24 cellular contexts compared by ENCODE assay signal in the genomic region with DNA sequence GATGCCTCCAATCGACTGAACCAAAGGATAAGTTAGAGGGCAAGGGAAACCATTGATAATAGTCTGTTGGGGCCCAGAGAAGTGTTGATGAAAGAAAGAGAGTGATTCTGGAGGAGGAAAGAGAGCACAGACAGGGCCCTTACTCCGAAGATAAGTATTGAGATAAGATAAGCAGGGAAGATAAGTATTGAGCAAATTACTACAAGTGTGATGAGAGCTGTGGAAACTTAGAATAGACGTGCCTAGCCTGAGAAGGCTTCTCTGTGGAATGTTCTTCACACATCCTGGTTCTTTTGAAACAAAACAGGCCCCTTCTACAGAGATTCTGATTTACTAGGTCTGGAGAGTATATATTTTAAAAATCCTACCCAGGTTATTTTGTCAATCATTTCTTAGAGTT.
"Had no signal": no experiment of that assay in that cellular context is flagged by ENCODE, and none has a peak within 500 bp of the region (broad histone marks: within the 10 kb centered on the region; RNA-seq: fewer than 3 reads in every experiment).

No MANE protein-coding gene starts in this region.

- H3K36me3 ChIP-seq: esophagus muscularis mucosa, gastrocnemius medialis, left lung, lower lobe of right lung, prostate gland, right lobe of liver, spleen, tibial nerve had no signal

- DNase-seq: cortex of kidney; dorsolateral prefrontal cortex; effector CD8-positive, alpha-beta T cell; gastrocnemius medialis; immature natural killer cell; left lung; lower lobe of right lung; naive thymus-derived CD4-positive, alpha-beta T cell; nephron progenitor cell; retina; right lobe of liver; spleen; stimulated activated CD4-positive, alpha-beta T cell treated with anti-CD3 and anti-CD28 coated beads, Interleukin-15, amount 100 ng/mL, for 24 hours; stimulated activated CD4-positive, alpha-beta T cell treated with anti-CD3 and anti-CD28 coated beads, Interleukin-1b, Interleukin-23, amount 100 ng/mL, for 48 hours; stimulated activated CD4-positive, alpha-beta T cell treated with anti-CD3 and anti-CD28 coated beads, Interleukin-4, amount 100 ng/mL, for 24 hours; testis had no signal

- H2AFZ ChIP-seq: parathyroid adenoma had no signal

- H3K27me3 ChIP-seq: esophagus muscularis mucosa, gastrocnemius medialis, left lung, right lobe of liver, spleen, testis, tibial nerve had no signal

- H3K9me3 ChIP-seq: gastrocnemius medialis, prostate gland, right lobe of liver, testis had no signal

- H3K27ac Mint-ChIP-seq: immature natural killer cell; memory B cell; naive thymus-derived CD4-positive, alpha-beta T cell; nephron progenitor cell; stimulated activated memory B cell treated with anti-CD40 and anti-IgM and Interleukin-4, amounts not matched to agents 10 μg/mL and 1 μg/mL and 100 μg/mL, for 72 hours; stimulated activated naive CD8-positive, alpha-beta T cell treated with anti-CD3 and anti-CD28 coated beads, Interleukin-15, Interleukin-2, amounts not matched to agents 100 ng/mL and 50 ng/mL, for 24 hours had no signal

- H3K9ac ChIP-seq: parathyroid adenoma had no signal

- H3K4me1 Mint-ChIP-seq: immature natural killer cell, nephron progenitor cell had no signal

- H3K4me3 Mint-ChIP-seq: immature natural killer cell; memory B cell; naive thymus-derived CD4-positive, alpha-beta T cell; nephron progenitor cell; stimulated activated memory B cell treated with anti-CD40 and anti-IgM and Interleukin-4, amounts not matched to agents 10 μg/mL and 1 μg/mL and 100 μg/mL, for 72 hours; stimulated activated naive CD8-positive, alpha-beta T cell treated with anti-CD3 and anti-CD28 coated beads, Interleukin-15, Interleukin-2, amounts not matched to agents 100 ng/mL and 50 ng/mL, for 24 hours had no signal

- H3K4me3 ChIP-seq: dorsolateral prefrontal cortex, esophagus muscularis mucosa, gastrocnemius medialis, left lung, lower lobe of right lung, prostate gland, right lobe of liver, spleen, testis, tibial nerve had no signal

- H3K27me3 Mint-ChIP-seq: stimulated activated memory B cell treated with anti-CD40 and anti-IgM and Interleukin-4, amounts not matched to agents 10 μg/mL and 1 μg/mL and 100 μg/mL, for 72 hours had no signal

- H3K27ac ChIP-seq: dorsolateral prefrontal cortex, epithelial cell of prostate, esophagus muscularis mucosa, gastrocnemius medialis, left lung, lower lobe of right lung, parathyroid adenoma, prostate gland, right lobe of liver, spleen, testis, tibial nerve had no signal

- H3K4me1 ChIP-seq: spleen, testis, tibial nerve had no signal
